In the genomic region with DNA sequence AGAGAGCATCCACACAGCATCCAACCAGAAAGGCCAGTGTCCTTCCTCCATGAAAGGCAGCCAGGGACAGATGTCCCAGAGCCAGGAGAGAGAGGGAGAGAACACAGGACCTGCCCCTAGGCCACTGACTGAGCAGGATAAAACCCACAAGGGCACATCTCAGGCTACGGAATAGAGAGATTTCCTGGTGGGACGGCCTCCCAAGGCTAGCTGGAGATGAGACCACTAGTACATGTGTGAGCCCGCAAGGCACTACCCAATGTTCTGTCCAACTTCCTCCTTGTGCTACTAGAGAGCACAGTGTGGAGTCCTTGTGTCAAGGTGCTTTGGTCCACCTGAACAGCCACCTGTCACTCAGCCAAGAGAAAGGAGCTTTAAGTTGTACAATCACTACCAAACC, we compare ENCODE assay signal across 14 cellular contexts. TPM values are rescaled to one million over a fixed set of nuclear protein-coding genes. Genes with fewer than 3 reads are reported as not detected.
DNase-seq lines count a peak whose midpoint lies in the region; ATAC-seq and TF ChIP-seq lines count a peak whose summit lies in the region.
"Had no signal": no experiment of that assay in that cellular context is flagged by ENCODE, and none has a peak within 500 bp of the region (broad histone marks: within the 10 kb centered on the region; RNA-seq: fewer than 3 reads in every experiment).

No MANE protein-coding gene starts in this region.

- intact Hi-C loops in CD8-positive, alpha-beta T cell (cut with DNase I, micrococcal nuclease), result no loop called here

- peaks cover 8% of the 10 kb centered on the region for H3K4me1 ChIP-seq in CD8-positive, alpha-beta T cell (ENCODE audit: insufficient read depth, low read length)

- H3K27ac ChIP-seq in CD8-positive, alpha-beta T cell (ENCODE audit: low read depth, low read length), result peak overlapping the region; percentile 16
- peak overlapping the region; percentile 58 for H3K27ac ChIP-seq in caudate nucleus (ENCODE audit: low read depth, low read length)
- H3K27ac ChIP-seq: ovary had no signal

- H3K27me3 Mint-ChIP-seq in CD8-positive, alpha-beta T cell (ENCODE audit: low read depth), result no peaks in the 10 kb centered on the region
- no peaks in the 10 kb centered on the region for H3K27me3 Mint-ChIP-seq in naive thymus-derived CD8-positive, alpha-beta T cell
- H3K27me3 Mint-ChIP-seq: IgD-negative memory B cell, type B pancreatic cell had no signal

- no peak overlapping the region for H3K4me3 ChIP-seq in CD8-positive, alpha-beta T cell (ENCODE audit: low read depth, low read length)
- H3K4me3 ChIP-seq: ovary had no signal

- no peak for TF ChIP-seq CTCF in CD8-positive, alpha-beta T cell (IDR thresholded peaks at IDR 0.05)

- POLR2A ChIA-PET in CD8-positive, alpha-beta T cell (lab: Charles Lee), result no interaction called here
- POLR2A ChIA-PET in naive thymus-derived CD8-positive, alpha-beta T cell (lab: Charles Lee), result interaction anchor here (1.4 kb wide), 1 partner anchor 25 kb away, joined by 5 read pairs; no protein-coding TSS in a partner anchor

- no peaks in the 10 kb centered on the region for H3K36me3 ChIP-seq in CD8-positive, alpha-beta T cell (ENCODE audit: insufficient read depth, low read length)
- H3K36me3 ChIP-seq: ovary had no signal

- no peaks in the 10 kb centered on the region for H3K9me3 Mint-ChIP-seq in CD8-positive, alpha-beta T cell
- H3K9me3 Mint-ChIP-seq in naive thymus-derived CD8-positive, alpha-beta T cell, result no peaks in the 10 kb centered on the region
- H3K9me3 Mint-ChIP-seq: IgD-negative memory B cell; T-helper 2 cell treated with Interferon-gamma antibody and Interleukin-4, amounts not matched to agents 5 μg/mL and 100 μg/mL, for 36 hours; type B pancreatic cell had no signal

- peaks cover 12% of the 10 kb centered on the region for H3K36me3 Mint-ChIP-seq in CD8-positive, alpha-beta T cell
- H3K36me3 Mint-ChIP-seq in naive thymus-derived CD8-positive, alpha-beta T cell, result peaks cover 0 to 16% (median 0%) of the 10 kb centered on the region in 3 donors

- H3K9me3 ChIP-seq in CD8-positive, alpha-beta T cell (ENCODE audit: low read length), result no peaks in the 10 kb centered on the region
- H3K9me3 ChIP-seq: ovary had no signal

- H3K4me1 Mint-ChIP-seq in CD8-positive, alpha-beta T cell (ENCODE audit: low read depth), result peaks cover 13% of the 10 kb centered on the region
- H3K4me1 Mint-ChIP-seq in naive thymus-derived CD8-positive, alpha-beta T cell, result peaks cover 4 to 47% (median 20%) of the 10 kb centered on the region in 4 donors
- H3K4me1 Mint-ChIP-seq: IgD-negative memory B cell had no signal

- ATAC-seq in CD8-positive, alpha-beta T cell, result no peak
- no peak for ATAC-seq in naive thymus-derived CD8-positive, alpha-beta T cell
- no peak for ATAC-seq in HG02678 (IDR thresholded peaks at IDR 0.05; ENCODE audit: unreplicated experiment)

- no peaks in the 10 kb centered on the region for H3K27me3 ChIP-seq in CD8-positive, alpha-beta T cell (ENCODE audit: insufficient read depth, low read length)
- H3K27me3 ChIP-seq: ovary had no signal

- CTCF ChIA-PET in CD8-positive, alpha-beta T cell (lab: Charles Lee), result interaction anchor here (0.7 to 1.9 kb wide), 3 partner anchors 9 to 154 kb away, joined by 3 to 8 read pairs (median 3); no protein-coding TSS in a partner anchor

- H3K4me3 Mint-ChIP-seq in CD8-positive, alpha-beta T cell, result no peak overlapping the region
- no peak overlapping the region for H3K4me3 Mint-ChIP-seq in naive thymus-derived CD8-positive, alpha-beta T cell
- H3K4me3 Mint-ChIP-seq: IgD-negative memory B cell; T-helper 2 cell treated with Interferon-gamma antibody and Interleukin-4, amounts not matched to agents 5 μg/mL and 100 μg/mL, for 36 hours; type B pancreatic cell had no signal

- peak; percentile 52 for DNase-seq in activated CD8-positive, alpha-beta memory T cell treated with anti-CD3 and anti-CD28 coated beads for 24 hours
- DNase-seq in activated CD8-positive, alpha-beta memory T cell treated with anti-CD3 and anti-CD28 coated beads, Interleukin-2, amount 50 U/mL, for 4 hours, result no peak
- DNase-seq in CD8-positive, alpha-beta T cell, result peak in 2 of 7 experiments; percentile 7 to 46
- DNase-seq in caudate nucleus (lab: John Stamatoyannopoulos, UW), result peak in 1 of 61 donors; percentile 41
- DNase-seq in naive thymus-derived CD8-positive, alpha-beta T cell, result peak in 1 of 10 donors; percentile 5
- DNase-seq in NCI-H524 treated with DMSO at 0.1 percent for 48 hours (lab: John Stamatoyannopoulos, UW), result no peak
- no peak for DNase-seq in activated CD4-positive, alpha-beta T cell treated with anti-CD3 and anti-CD28 coated beads, Interleukin-2, amount 50 U/mL, for 48 hours
- DNase-seq: NCI-H2029, NCI-H446 treated with DMSO at 0.1 percent for 48 hours, ovary had no signal

- H3K27ac Mint-ChIP-seq in CD8-positive, alpha-beta T cell, result peak overlapping the region; percentile 76
- peak overlapping the region; percentile 73 to 92 (median 86) for H3K27ac Mint-ChIP-seq in naive thymus-derived CD8-positive, alpha-beta T cell
- H3K27ac Mint-ChIP-seq: type B pancreatic cell had no signal

RNA-seq across cellular contexts. Expression of gene PLCG1, which starts 44.2 kb away (rescaled TPM):
- 100 to 1,000 TPM; 335 to 366 TPM for total RNA-seq in CD8-positive, alpha-beta T cell
- total RNA-seq in naive thymus-derived CD8-positive, alpha-beta T cell, result 100 to 1,000 TPM; 384 to 393 TPM
- polyA plus RNA-seq in naive thymus-derived CD8-positive, alpha-beta T cell, result 10 to 100 TPM; 37.4 to 92.5 (median 53.2) TPM
